ENCODE assay signal across 11 cellular contexts in the genomic region with DNA sequence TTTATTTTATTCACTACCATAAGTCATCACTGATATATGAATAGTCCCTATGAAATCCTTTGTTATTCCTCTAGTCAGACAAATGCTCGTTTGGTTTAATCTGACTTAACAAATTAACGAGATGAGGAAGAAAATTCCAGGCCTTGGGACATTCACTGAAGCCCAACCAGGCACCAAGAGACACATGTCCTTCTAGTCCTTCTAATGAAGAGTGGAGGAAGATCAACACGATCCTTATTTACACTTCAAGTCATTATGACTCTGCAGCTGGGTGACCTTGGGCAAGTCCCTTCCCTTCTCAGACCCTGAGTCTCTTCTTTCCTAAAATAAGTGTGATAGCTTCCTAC.
DNase-seq lines count a peak whose midpoint lies in the region; ATAC-seq and TF ChIP-seq lines count a peak whose summit lies in the region.
"Had no signal": no experiment of that assay in that cellular context is flagged by ENCODE, and none has a peak within 500 bp of the region (broad histone marks: within the 10 kb centered on the region; RNA-seq: fewer than 3 reads in every experiment).

No MANE protein-coding gene starts in this region.

- H3K4me3 ChIP-seq in Panc1 (ENCODE audit: low read depth in 2 of 2, low read length in 2 of 2) (peak overlapping the region in 1 of 2 experiments; percentile 38; a peak in 2 of 4 replicates), mesodermal cell (ENCODE audit: extremely low read depth, insufficient read depth, low read length, poor library complexity, severe bottlenecking) (no peak overlapping the region)

- H3K27ac ChIP-seq in Panc1 (ENCODE audit: low read length) (peak overlapping the region; percentile 67), caudate nucleus (ENCODE audit: low read depth, low read length) (peak overlapping the region; percentile 72), mesodermal cell (ENCODE audit: low read depth, low read length, severe bottlenecking) (peak overlapping the region; percentile 86), temporal lobe (ENCODE audit: low read depth, low read length) (peak overlapping the region; percentile 72)

- peaks cover 56% of the 10 kb centered on the region for H3K4me1 ChIP-seq in Panc1 (ENCODE audit: control insufficient read depth, insufficient read depth, low read length)
- H3K4me1 ChIP-seq in mesodermal cell (ENCODE audit: control insufficient read depth, insufficient read depth, low read length, poor library complexity, severe bottlenecking): peaks cover 25% of the 10 kb centered on the region

- no peak for TF ChIP-seq CTCF in Panc1 (IDR thresholded peaks at IDR 0.05)
- no peak for TF ChIP-seq CTCF in GM10248 (IDR thresholded peaks at IDR 0.05; ENCODE audit: control extremely low read depth, extremely low read depth, low read depth, missing control alignments)

- ATAC-seq in Panc1: peak; percentile 27; the same call in 1 of the 2 replicates

- 73 to 90% methylated on average over 1 to 3 of the region's 3 CpGs for WGBS in mesodermal cell (ENCODE audit: insufficient coverage in 2 of 2), 2 experiments

- no peaks in the 10 kb centered on the region for H3K27me3 ChIP-seq in Panc1 (ENCODE audit: control insufficient read depth, insufficient read depth, low read length)

- CTCF ChIA-PET in Panc1 (lab: Charles Lee): no interaction called here
- CTCF ChIA-PET in GM10248 (lab: Yijun Ruan, JAX): no interaction called here

- POLR2A ChIA-PET in Panc1 (lab: Charles Lee) (interaction anchor here (0.5 to 0.6 kb wide), 2 partner anchors 63 to 137 kb away, joined by 4 read pairs; no protein-coding TSS in a partner anchor), GM10248 (lab: Yijun Ruan, JAX) (no interaction called here)

- H3K36me3 ChIP-seq in Panc1 (ENCODE audit: control insufficient read depth, insufficient read depth, low read length) (no peaks in the 10 kb centered on the region), mesodermal cell (ENCODE audit: control insufficient read depth, insufficient read depth, low read length) (no peaks in the 10 kb centered on the region)

- H3K9me3 ChIP-seq in Panc1 (ENCODE audit: control insufficient read depth, insufficient read depth, low read depth, low read length): no peaks in the 10 kb centered on the region
- no peaks in the 10 kb centered on the region for H3K9me3 ChIP-seq in mesodermal cell (ENCODE audit: control insufficient read depth, low read length)

- in situ Hi-C loops in Panc1 (cut with HindIII; ENCODE audit: low pct_unique_long_range_greater_than_20kb, low sequenced_read_pairs): no loop called here

- intact Hi-C loops in Panc1 (cut with micrococcal nuclease; ENCODE audit: unreplicated experiment): no loop called here

- DNase-seq in Panc1 (ENCODE audit: low read depth, low spot score) (peak; percentile 52), caudate nucleus (lab: John Stamatoyannopoulos, UW) (no peak), OCI-M2 (lab: John Stamatoyannopoulos, UW; ENCODE audit: unreplicated experiment) (no peak), GM10248 (ENCODE audit: extremely low spot score) (no peak)
- DNase-seq in stimulated activated CD4-positive, alpha-beta T cell treated with anti-CD3 and anti-CD28 coated beads, Interleukin-4, amount 100 ng/mL, for 1 hour: no peak
- DNase-seq: activated CD4-positive, CD25-positive, alpha-beta regulatory T cell; activated effector memory CD4-positive, alpha-beta T cell treated with Interleukin-2 at 50 U/mL for 16 hours; NCI-H1092; stimulated activated naive B cell treated with anti-CD40 and anti-IgM and Interleukin-4, amounts not matched to agents 10 μg/mL and 1 μg/mL and 100 μg/mL, for 72 hours had no signal

- BruUV-seq in Panc1 (replicated peaks; lab: Mats Ljungman, UMichigan): no TSS peak
